ENCODE assay signal across 16 cellular contexts in genomic region chr6:166784691-166785090, GRCh38.
DNase-seq lines count a peak whose midpoint lies in the region; ATAC-seq and TF ChIP-seq lines count a peak whose summit lies in the region.
"Had no signal": no experiment of that assay in that cellular context is flagged by ENCODE, and none has a peak within 500 bp of the region (broad histone marks: within the 10 kb centered on the region; RNA-seq: fewer than 3 reads in every experiment).

No MANE protein-coding gene starts in this region.

- no peaks in the 10 kb centered on the region for H3K36me3 ChIP-seq in RWPE2 (ENCODE audit: low read depth)
- no peaks in the 10 kb centered on the region for H3K36me3 ChIP-seq in vagina
- H3K36me3 ChIP-seq in sigmoid colon: no peaks in the 10 kb centered on the region

- TF ChIP-seq POLR2A in vagina (IDR thresholded peaks at IDR 0.05): no peak
- no peak for TF ChIP-seq POLR2A in sigmoid colon (IDR thresholded peaks at IDR 0.05)

- no peak overlapping the region for H3K4me3 Mint-ChIP-seq in activated CD8-positive, alpha-beta memory T cell treated with anti-CD3 and anti-CD28 coated beads, Interleukin-2, amount 10 ng/mL, durations not matched to agents 7 days and 5 days
- H3K4me3 Mint-ChIP-seq in stimulated activated memory B cell treated with anti-CD40 and anti-IgM and Interleukin-4, amounts not matched to agents 10 μg/mL and 1 μg/mL and 100 μg/mL, for 72 hours: no peak overlapping the region
- H3K4me3 Mint-ChIP-seq: B cell; CD4-positive, alpha-beta T cell; GM23338; H9 had no signal

- TF ChIP-seq CTCF in RWPE2 (IDR thresholded peaks at IDR 0.05; ENCODE audit: poor library complexity, severe bottlenecking) (no peak), fibroblast of mammary gland (conservative IDR thresholded peaks at IDR 0.05; ENCODE audit: control insufficient read depth, insufficient read depth, low read depth, low read length) (no peak), vagina (IDR thresholded peaks at IDR 0.05) (no peak), sigmoid colon (IDR thresholded peaks at IDR 0.05) (no peak)

- intact Hi-C loops in vagina (cut with DNase I): loop anchor here (5.0 kb wide), 1 partner anchor 203 kb away; no protein-coding TSS in a partner anchor
- intact Hi-C loops in sigmoid colon (cut with DNase I): no loop called here

- peaks cover 3% of the 10 kb centered on the region for H3K27me3 Mint-ChIP-seq in activated CD8-positive, alpha-beta memory T cell treated with anti-CD3 and anti-CD28 coated beads, Interleukin-2, amount 10 ng/mL, durations not matched to agents 7 days and 5 days
- no peaks in the 10 kb centered on the region for H3K27me3 Mint-ChIP-seq in stimulated activated memory B cell treated with anti-CD40 and anti-IgM and Interleukin-4, amounts not matched to agents 10 μg/mL and 1 μg/mL and 100 μg/mL, for 72 hours
- H3K27me3 Mint-ChIP-seq: B cell; CD4-positive, alpha-beta T cell had no signal

- H3K4me1 ChIP-seq in RWPE2 (ENCODE audit: insufficient read depth, poor library complexity, severe bottlenecking) (no peaks in the 10 kb centered on the region), vagina (no peaks in the 10 kb centered on the region), sigmoid colon (no peaks in the 10 kb centered on the region)

- ATAC-seq in activated CD8-positive, alpha-beta memory T cell treated with anti-CD3 and anti-CD28 coated beads, Interleukin-2, amount 10 ng/mL, durations not matched to agents 7 days and 5 days: no peak
- peak; percentile 58; the same call in 2 of the 3 replicates for ATAC-seq in RWPE2 (ENCODE audit: low read depth)
- ATAC-seq in stimulated activated memory B cell treated with anti-CD40 and anti-IgM and Interleukin-4, amounts not matched to agents 10 μg/mL and 1 μg/mL and 100 μg/mL, for 72 hours: no peak
- ATAC-seq: GM23338 had no signal

- CTCF ChIA-PET in activated CD8-positive, alpha-beta memory T cell treated with anti-CD3 and anti-CD28 coated beads, Interleukin-2, amount 10 ng/mL, durations not matched to agents 7 days and 5 days (lab: Charles Lee): interaction anchor here (0.9 to 3.0 kb wide), 4 partner anchors 10 to 205 kb away, joined by 3 to 17 read pairs (median 6); no protein-coding TSS in a partner anchor

- H3K27ac Mint-ChIP-seq in activated CD8-positive, alpha-beta memory T cell treated with anti-CD3 and anti-CD28 coated beads, Interleukin-2, amount 10 ng/mL, durations not matched to agents 7 days and 5 days: no peak overlapping the region
- no peak overlapping the region for H3K27ac Mint-ChIP-seq in stimulated activated memory B cell treated with anti-CD40 and anti-IgM and Interleukin-4, amounts not matched to agents 10 μg/mL and 1 μg/mL and 100 μg/mL, for 72 hours
- H3K27ac Mint-ChIP-seq: B cell; CD4-positive, alpha-beta T cell; GM23338; H9 had no signal

- H3K4me3 ChIP-seq in RWPE2 (ENCODE audit: severe bottlenecking) (no peak overlapping the region), fibroblast of mammary gland (ENCODE audit: control insufficient read depth, low read depth, low read length) (no peak overlapping the region), vagina (no peak overlapping the region), sigmoid colon (no peak overlapping the region)
- H3K4me3 ChIP-seq: GM23338 had no signal

- no peaks in the 10 kb centered on the region for H3K9me3 Mint-ChIP-seq in activated CD8-positive, alpha-beta memory T cell treated with anti-CD3 and anti-CD28 coated beads, Interleukin-2, amount 10 ng/mL, durations not matched to agents 7 days and 5 days (ENCODE audit: low read depth)
- H3K9me3 Mint-ChIP-seq in stimulated activated memory B cell treated with anti-CD40 and anti-IgM and Interleukin-4, amounts not matched to agents 10 μg/mL and 1 μg/mL and 100 μg/mL, for 72 hours: no peaks in the 10 kb centered on the region
- H3K9me3 Mint-ChIP-seq: CD4-positive, alpha-beta T cell had no signal

- H3K27me3 ChIP-seq in RWPE2 (ENCODE audit: insufficient read depth, poor library complexity, severe bottlenecking) (no peaks in the 10 kb centered on the region), vagina (no peaks in the 10 kb centered on the region), sigmoid colon (no peaks in the 10 kb centered on the region)

- H3K9me3 ChIP-seq in RWPE2 (ENCODE audit: severe bottlenecking): no peaks in the 10 kb centered on the region
- no peaks in the 10 kb centered on the region for H3K9me3 ChIP-seq in vagina
- no peaks in the 10 kb centered on the region for H3K9me3 ChIP-seq in sigmoid colon

- no peak for TF ChIP-seq EP300 in sigmoid colon (IDR thresholded peaks at IDR 0.05)

- H3K27ac ChIP-seq in RWPE2 (ENCODE audit: poor library complexity, severe bottlenecking) (no peak overlapping the region), vagina (no peak overlapping the region), sigmoid colon (no peak overlapping the region)

- H3K36me3 Mint-ChIP-seq in activated CD8-positive, alpha-beta memory T cell treated with anti-CD3 and anti-CD28 coated beads, Interleukin-2, amount 10 ng/mL, durations not matched to agents 7 days and 5 days: no peaks in the 10 kb centered on the region
- no peaks in the 10 kb centered on the region for H3K36me3 Mint-ChIP-seq in stimulated activated memory B cell treated with anti-CD40 and anti-IgM and Interleukin-4, amounts not matched to agents 10 μg/mL and 1 μg/mL and 100 μg/mL, for 72 hours

- WGBS in sigmoid colon, 2 donors: 86 to 87% methylated on average over 7 of the region's 7 CpGs

- no peaks in the 10 kb centered on the region for H3K4me1 Mint-ChIP-seq in activated CD8-positive, alpha-beta memory T cell treated with anti-CD3 and anti-CD28 coated beads, Interleukin-2, amount 10 ng/mL, durations not matched to agents 7 days and 5 days
- H3K4me1 Mint-ChIP-seq in stimulated activated memory B cell treated with anti-CD40 and anti-IgM and Interleukin-4, amounts not matched to agents 10 μg/mL and 1 μg/mL and 100 μg/mL, for 72 hours: no peaks in the 10 kb centered on the region
- H3K4me1 Mint-ChIP-seq: B cell, GM23338, H9 had no signal

- peak; percentile 8 for DNase-seq in activated CD8-positive, alpha-beta memory T cell treated with anti-CD3 and anti-CD28 coated beads, Interleukin-2, amount 50 U/mL, for 48 hours
- DNase-seq in activated CD8-positive, alpha-beta memory T cell treated with anti-CD3 and anti-CD28 coated beads, Interleukin-2, amount 10 ng/mL, durations not matched to agents 7 days and 5 days: no peak
- no peak for DNase-seq in RWPE2 (ENCODE audit: low spot score)
- peak; percentile 43 for DNase-seq in fibroblast of mammary gland (ENCODE audit: low read depth)
- DNase-seq in vagina (ENCODE audit: extremely low spot score in 2 of 2): peak; percentile 13 to 34
- no peak for DNase-seq in stimulated activated CD4-positive, alpha-beta T cell treated with anti-CD3 and anti-CD28 coated beads, Interleukin-1b, Interleukin-23, amount 100 ng/mL, for 48 hours
- no peak for DNase-seq in sigmoid colon
- DNase-seq: ACHN; C1 segment of cervical spinal cord; Calu3; CD4-positive, alpha-beta T cell; DMS 273 treated with DMSO at 0.1 percent for 48 hours; H9 had no signal

Comparison
In these comparisons a context has a peak if more than half of its experiments do, and no peak if none do; other contexts are left out.
1. DNase-seq: peak in activated CD8-positive, alpha-beta memory T cell treated with anti-CD3 and anti-CD28 coated beads, Interleukin-2, amount 50 U/mL, for 48 hours (single experiment), fibroblast of mammary gland (single experiment) and vagina (2 of 2); none in activated CD8-positive, alpha-beta memory T cell treated with anti-CD3 and anti-CD28 coated beads, Interleukin-2, amount 10 ng/mL, durations not matched to agents 7 days and 5 days (single experiment), RWPE2 (single experiment), stimulated activated CD4-positive, alpha-beta T cell treated with anti-CD3 and anti-CD28 coated beads, Interleukin-1b, Interleukin-23, amount 100 ng/mL, for 48 hours (single experiment) and sigmoid colon (single experiment).